ENCODE assay signal across 26 cellular contexts in genomic region chr1:208224192-208224713, GRCh38.
"Had no signal": no experiment of that assay in that cellular context is flagged by ENCODE, and none has a peak within 500 bp of the region (broad histone marks: within the 10 kb centered on the region; RNA-seq: fewer than 3 reads in every experiment).

No MANE protein-coding gene starts in this region.

- H3K4me1 ChIP-seq: colonic mucosa, parathyroid adenoma, prostate gland had no signal

- H3K27me3 ChIP-seq: colonic mucosa, esophagus squamous epithelium, right atrium auricular region, stomach, thyroid gland, upper lobe of left lung had no signal

- H3K9me3 ChIP-seq: colonic mucosa, esophagus squamous epithelium, mucosa of descending colon, prostate gland, right atrium auricular region, stomach, thyroid gland, upper lobe of left lung had no signal

- DNase-seq: colonic mucosa; effector CD8-positive, alpha-beta T cell; esophagus squamous epithelium; hypothalamus; immature natural killer cell; islet precursor cell; kidney glomerular epithelial cell; left colon; mucosa of descending colon; naive B cell; stimulated activated CD4-positive, alpha-beta T cell treated with anti-CD3 and anti-CD28 coated beads, Interleukin-2, amount 100 ng/mL, for 24 hours; stimulated activated CD4-positive, alpha-beta T cell treated with anti-CD3 and anti-CD28 coated beads, Interleukin-4, amount 100 ng/mL, for 24 hours; stimulated activated naive CD4-positive, alpha-beta T cell treated with Interleukin-2 at 50 U/mL for 16 hours; stomach; thyroid gland; upper lobe of left lung had no signal

- H3K79me2 ChIP-seq: parathyroid adenoma had no signal

- H3K4me1 Mint-ChIP-seq: central memory CD8-positive, alpha-beta T cell; memory B cell; stimulated activated effector memory CD8-positive, alpha-beta T cell treated with anti-CD3 and anti-CD28 coated beads, Interleukin-12 subunit alpha, Interleukin-12 subunit beta, amount 100 ng/mL, for 72 hours had no signal

- H3K36me3 Mint-ChIP-seq: immature natural killer cell; memory B cell; mesothelial cell of epicardium; naive B cell; natural killer cell treated with Interleukin-12 subunit alpha and Interleukin-12 subunit beta and Interleukin-15 and Interleukin-18, amount 100 ng/mL, for 72 hours; stimulated activated effector memory CD8-positive, alpha-beta T cell treated with anti-CD3 and anti-CD28 coated beads, Interleukin-12 subunit alpha, Interleukin-12 subunit beta, amount 100 ng/mL, for 72 hours had no signal

- H2AFZ ChIP-seq: parathyroid adenoma had no signal

- H3K36me3 ChIP-seq: colonic mucosa, prostate gland, right atrium auricular region, stomach, thyroid gland had no signal

- H3K27ac Mint-ChIP-seq: dendritic cell treated with granulocyte-macrophage colony-stimulating factor and Interleukin-4, amounts not matched to agents 40 ng/mL and 50 ng/mL, for 4 days; immature natural killer cell; memory B cell; mesothelial cell of epicardium; naive B cell; natural killer cell treated with Interleukin-12 subunit alpha and Interleukin-12 subunit beta and Interleukin-15 and Interleukin-18, amount 100 ng/mL, for 72 hours; stimulated activated effector memory CD8-positive, alpha-beta T cell treated with anti-CD3 and anti-CD28 coated beads, Interleukin-12 subunit alpha, Interleukin-12 subunit beta, amount 100 ng/mL, for 72 hours had no signal

- H3K9ac ChIP-seq: parathyroid adenoma had no signal

- H3K9me3 Mint-ChIP-seq: central memory CD8-positive, alpha-beta T cell; dendritic cell treated with granulocyte-macrophage colony-stimulating factor and Interleukin-4, amounts not matched to agents 40 ng/mL and 50 ng/mL, for 4 days; immature natural killer cell; memory B cell; mesothelial cell of epicardium; naive B cell; natural killer cell treated with Interleukin-12 subunit alpha and Interleukin-12 subunit beta and Interleukin-15 and Interleukin-18, amount 100 ng/mL, for 72 hours; stimulated activated effector memory CD8-positive, alpha-beta T cell treated with anti-CD3 and anti-CD28 coated beads, Interleukin-12 subunit alpha, Interleukin-12 subunit beta, amount 100 ng/mL, for 72 hours had no signal

- H3K4me3 ChIP-seq: colonic mucosa, esophagus squamous epithelium, lung, mucosa of descending colon, prostate gland, right atrium auricular region, stomach, thyroid gland, upper lobe of left lung had no signal

- H3K4me3 Mint-ChIP-seq: central memory CD8-positive, alpha-beta T cell; dendritic cell treated with granulocyte-macrophage colony-stimulating factor and Interleukin-4, amounts not matched to agents 40 ng/mL and 50 ng/mL, for 4 days; immature natural killer cell; memory B cell; mesothelial cell of epicardium; naive B cell; natural killer cell treated with Interleukin-12 subunit alpha and Interleukin-12 subunit beta and Interleukin-15 and Interleukin-18, amount 100 ng/mL, for 72 hours; stimulated activated effector memory CD8-positive, alpha-beta T cell treated with anti-CD3 and anti-CD28 coated beads, Interleukin-12 subunit alpha, Interleukin-12 subunit beta, amount 100 ng/mL, for 72 hours had no signal

- H3K27ac ChIP-seq: colonic mucosa, parathyroid adenoma, prostate gland, stomach, thyroid gland had no signal
